In genomic region chr19:48400018-48400742, GRCh38 we compare ENCODE assay signal across 8 cellular contexts. TPM values are rescaled to one million over a fixed set of nuclear protein-coding genes. Genes with fewer than 3 reads are reported as not detected.
A peak's percentile ranks its signal among the peaks of the same experiment; 100 is the strongest.
DNase-seq lines count a peak whose midpoint lies in the region; TF ChIP-seq lines count a peak whose summit lies in the region.

No MANE protein-coding gene starts in this region.

- no peaks in the 10 kb centered on the region for H3K36me3 ChIP-seq in BLaER1 treated with 17β-estradiol and CSF1 and Interleukin-3, amounts not matched to agents 10 nM and 100 nM
- H3K36me3 ChIP-seq in HAP-1 (replicated peaks), result no peaks in the 10 kb centered on the region

- H3K27ac Mint-ChIP-seq in nephron progenitor cell, result peak overlapping the region; percentile 91

- H3K4me1 Mint-ChIP-seq in nephron progenitor cell, result peaks cover 65% of the 10 kb centered on the region

- peaks cover 0 to 14% (median 0%) of the 10 kb centered on the region in 11 experiments; a peak in 3 of 22 replicates for H4K20me1 ChIP-seq in BLaER1 treated with 17β-estradiol and CSF1 and Interleukin-3, amounts not matched to agents 10 nM and 100 nM

- H3K4me1 ChIP-seq in BLaER1 treated with 17β-estradiol and CSF1 and Interleukin-3, amounts not matched to agents 10 nM and 100 nM, result peaks cover 2 to 52% (median 37%) of the 10 kb centered on the region in 10 experiments; a peak in 18 of 20 replicates
- H3K4me1 ChIP-seq in HAP-1, result peaks cover 19% of the 10 kb centered on the region

- no peak overlapping the region for H3K27ac ChIP-seq in BLaER1 treated with 17β-estradiol and CSF1 and Interleukin-3, amounts not matched to agents 10 nM and 100 nM

- H3K4me2 ChIP-seq in BLaER1 treated with 17β-estradiol and CSF1 and Interleukin-3, amounts not matched to agents 10 nM and 100 nM, result peak overlapping the region in 7 of 11 experiments; percentile 8 to 56 (median 14); a peak in 5 of 22 replicates

- H3K27me3 ChIP-seq in BLaER1 treated with 17β-estradiol and CSF1 and Interleukin-3, amounts not matched to agents 10 nM and 100 nM, result peaks cover 44 to 56% (median 51%) of the 10 kb centered on the region in 11 experiments
- H3K27me3 ChIP-seq in HAP-1 (ENCODE audit: low read depth), result peaks cover 3% of the 10 kb centered on the region; the same call in 1 of the 2 replicates

- H3K9me3 ChIP-seq in BLaER1 treated with 17β-estradiol and CSF1 and Interleukin-3, amounts not matched to agents 10 nM and 100 nM (replicated peaks in 1 of 11), result peaks cover 0 to 17% (median 7%) of the 10 kb centered on the region in 11 experiments; a peak in 14 of 22 replicates
- H3K9me3 ChIP-seq in HAP-1, result no peaks in the 10 kb centered on the region

- H3K4me3 Mint-ChIP-seq in nephron progenitor cell, result peak overlapping the region; percentile 62

- H3K9me3 Mint-ChIP-seq in nephron progenitor cell, result no peaks in the 10 kb centered on the region

- H3K4me3 ChIP-seq in BLaER1 treated with 17β-estradiol and CSF1 and Interleukin-3, amounts not matched to agents 10 nM and 100 nM, result no peak overlapping the region
- H3K4me3 ChIP-seq in HAP-1 (no peak overlapping the region), epithelial cell of esophagus (ENCODE audit: low read length) (no peak overlapping the region)

- no peak overlapping the region for H3K9ac ChIP-seq in BLaER1 treated with 17β-estradiol and CSF1 and Interleukin-3, amounts not matched to agents 10 nM and 100 nM

- in situ Hi-C loops in HAP-1 (cut with MboI; ENCODE audit: low sequenced_read_pairs), result no loop called here
- in situ Hi-C loops in SK-MEL-5 (cut with HindIII; ENCODE audit: low pct_unique_long_range_greater_than_20kb, low sequenced_read_pairs), result no loop called here
- in situ Hi-C loops in ACHN (cut with HindIII; ENCODE audit: low pct_ligation_motif_present, low pct_unique_long_range_greater_than_20kb, low sequenced_read_pairs), result no loop called here

- H3K27me3 Mint-ChIP-seq in nephron progenitor cell (ENCODE audit: low read depth, poor library complexity), result peaks cover 23% of the 10 kb centered on the region

- peak; percentile 43 to 74 for DNase-seq in HAP-1 (ENCODE audit: low spot score in 2 of 2)
- peak; percentile 77 for DNase-seq in SK-MEL-5 (ENCODE audit: low read depth, low spot score)
- DNase-seq in epithelial cell of esophagus (ENCODE audit: low read depth), result peak; percentile 74
- DNase-seq in nephron progenitor cell, result peak; percentile 48
- no peak for DNase-seq in NOMO-1 treated with DMSO at 0.1 percent for 48 hours (lab: John Stamatoyannopoulos, UW; ENCODE audit: unreplicated experiment)
- no peak for DNase-seq in ACHN
- no peak for DNase-seq in DMS 273 treated with DMSO at 0.1 percent for 48 hours (lab: John Stamatoyannopoulos, UW)

- no peaks in the 10 kb centered on the region for H3K36me3 Mint-ChIP-seq in nephron progenitor cell (ENCODE audit: low read depth)

- TF ChIP-seq CTCF in epithelial cell of esophagus (IDR thresholded peaks at IDR 0.05; ENCODE audit: insufficient read depth, low read depth, low read length, missing control alignments) (no peak), nephron progenitor cell (IDR thresholded peaks at IDR 0.05) (no peak)

RNA-seq across cellular contexts. Expression of gene GRIN2D, which starts 6.7 kb away (rescaled TPM):
- total RNA-seq in SK-MEL-5 (2014; rRNA removed; shearing (Covaris generic)), result 0.08 TPM in 1 of 2 replicates, not detected in the other
- 0.15 and 0.18 TPM in 2 replicates for polyA plus RNA-seq in SK-MEL-5 (2015; cell fraction: cytosol; rRNA removed)
- 0.20 TPM in 1 of 2 replicates, not detected in the other for polyA plus RNA-seq in SK-MEL-5 (2015; cell fraction: nucleus; rRNA removed)

RNA-seq across cellular contexts. Expression of gene KDELR1, which starts 8.8 kb away (rescaled TPM):
- total RNA-seq in SK-MEL-5 (2014; rRNA removed; shearing (Covaris generic)), result 82.2 and 97.9 TPM in 2 replicates
- 254 and 271 TPM in 2 replicates for polyA plus RNA-seq in SK-MEL-5 (2015; cell fraction: cytosol; rRNA removed)
- 61.3 and 78.6 TPM in 2 replicates for polyA plus RNA-seq in SK-MEL-5 (2015; cell fraction: nucleus; rRNA removed)

RNA-seq across cellular contexts. Expression of gene SYNGR4, which starts 36.0 kb away (rescaled TPM):
- not detected in 2 replicates for total RNA-seq in SK-MEL-5 (2014; rRNA removed; shearing (Covaris generic))
- polyA plus RNA-seq in SK-MEL-5 (2015; cell fraction: cytosol; rRNA removed), result 0.70 TPM in 1 of 2 replicates, not detected in the other
- not detected in 2 replicates for polyA plus RNA-seq in SK-MEL-5 (2015; cell fraction: nucleus; rRNA removed)

RNA-seq across cellular contexts. Expression of gene TMEM143, which starts 36.4 kb away (rescaled TPM):
- 2.4 and 4.4 TPM in 2 replicates for total RNA-seq in SK-MEL-5 (2014; rRNA removed; shearing (Covaris generic))
- 5.3 and 8.7 TPM in 2 replicates for polyA plus RNA-seq in SK-MEL-5 (2015; cell fraction: cytosol; rRNA removed)
- polyA plus RNA-seq in SK-MEL-5 (2015; cell fraction: nucleus; rRNA removed), result 15.2 and 25.3 TPM in 2 replicates

RNA-seq across cellular contexts. Expression of gene GRWD1, which starts 45.6 kb away (rescaled TPM):
- 43.7 and 44.4 TPM in 2 replicates for total RNA-seq in SK-MEL-5 (2014; rRNA removed; shearing (Covaris generic))
- 58.5 and 60.0 TPM in 2 replicates for polyA plus RNA-seq in SK-MEL-5 (2015; cell fraction: cytosol; rRNA removed)
- polyA plus RNA-seq in SK-MEL-5 (2015; cell fraction: nucleus; rRNA removed), result 10.4 and 14.9 TPM in 2 replicates

Comparison
In these comparisons a context has a peak if more than half of its experiments do, and no peak if none do; other contexts are left out.
1. DNase-seq: peak in HAP-1 (2 of 2), SK-MEL-5 (single experiment), epithelial cell of esophagus (single experiment) and nephron progenitor cell (single experiment); none in NOMO-1 treated with DMSO at 0.1 percent for 48 hours (single experiment), ACHN (single experiment) and DMS 273 treated with DMSO at 0.1 percent for 48 hours (single experiment).